Comparison of ENCODE assay signal across 29 cellular contexts in the genomic region with DNA sequence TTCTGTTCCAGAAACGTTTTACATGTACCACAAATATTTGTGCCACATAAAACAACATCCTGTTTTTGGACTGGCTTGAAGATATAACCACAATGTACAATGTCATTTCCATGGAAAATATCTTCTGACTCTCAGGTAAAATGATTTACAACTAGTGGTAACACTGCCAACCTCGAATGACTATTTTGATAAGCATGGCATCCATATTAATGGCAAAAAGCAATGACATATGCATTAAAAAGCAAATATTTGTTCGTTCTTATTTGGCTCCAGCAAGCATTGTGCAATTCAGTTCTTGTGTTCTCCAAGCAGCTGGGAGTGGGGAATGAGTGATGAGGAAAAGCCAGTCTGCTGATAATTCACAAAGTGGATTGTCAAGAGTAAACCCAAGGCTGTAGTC.
DNase-seq lines count a peak whose midpoint lies in the region; ATAC-seq, FAIRE-seq and TF ChIP-seq lines count a peak whose summit lies in the region.
"Had no signal": no experiment of that assay in that cellular context is flagged by ENCODE, and none has a peak within 500 bp of the region (broad histone marks: within the 10 kb centered on the region; RNA-seq: fewer than 3 reads in every experiment).

No MANE protein-coding gene starts in this region.

- 15% methylated on average over 3 of the region's 3 CpGs for WGBS in HepG2 (ENCODE audit: low lambda C conversion rate)
- 30% methylated on average over 3 of the region's 3 CpGs for WGBS in right lobe of liver (ENCODE audit: insufficient coverage, low coverage, low lambda C conversion rate, missing lambda C conversion rate)
- 7 to 14% methylated on average over 3 of the region's 3 CpGs for WGBS in body of pancreas, 2 donors

- no peak overlapping the region for H3K4me3 Mint-ChIP-seq in activated T-helper 1 cell treated with anti-CD3 and anti-CD28 coated beads, Interleukin-12 subunit alpha, Interleukin-12 subunit beta, Interleukin-2, Interleukin-4 antibody, amounts not matched to agents 30 ng/mL and 10 ng/mL and 1 ng/mL, durations not matched to agents 14 hours and 24 hours and 36 hours
- H3K4me3 Mint-ChIP-seq: activated naive CD8-positive, alpha-beta T cell treated with anti-CD3 and anti-CD28 coated beads for 36 hours; B cell; dendritic cell treated with granulocyte-macrophage colony-stimulating factor and Interleukin-4, amounts not matched to agents 40 ng/mL and 50 ng/mL, for 4 days; stimulated activated memory B cell treated with anti-CD40 and anti-IgM and Interleukin-4, amounts not matched to agents 10 μg/mL and 1 μg/mL and 100 μg/mL, for 72 hours had no signal

- POLR2A ChIA-PET in HepG2 (lab: Yijun Ruan, JAX), result no interaction called here

- in situ Hi-C loops in HepG2 (cut with HindIII; ENCODE audit: extremely low pct_ligation_motif_present, low pct_unique_long_range_greater_than_20kb), result no loop called here

- no peaks in the 10 kb centered on the region for H3K27me3 ChIP-seq in HepG2 (ENCODE audit: control insufficient read depth in 1 of 2, insufficient read depth in 2 of 2, low read length in 2 of 2)
- no peaks in the 10 kb centered on the region for H3K27me3 ChIP-seq in right lobe of liver
- no peaks in the 10 kb centered on the region for H3K27me3 ChIP-seq in body of pancreas
- H3K27me3 ChIP-seq: cardiac muscle cell, heart left ventricle, testis had no signal

- no peaks in the 10 kb centered on the region for H3K79me2 ChIP-seq in HepG2 (ENCODE audit: insufficient read depth, low read length)

- TF ChIP-seq CTCF in HepG2 (CRISPR knock-in tag; IDR thresholded peaks at IDR 0.05) (no peak), right lobe of liver (IDR thresholded peaks at IDR 0.05) (no peak), body of pancreas (IDR thresholded peaks at IDR 0.05) (no peak)

- H3K36me3 ChIP-seq in HepG2 (replicated peaks in 1 of 2; ENCODE audit: control insufficient read depth in 1 of 2, insufficient read depth in 2 of 2, low read length in 2 of 2), result no peaks in the 10 kb centered on the region
- no peaks in the 10 kb centered on the region for H3K36me3 ChIP-seq in right lobe of liver
- H3K36me3 ChIP-seq in body of pancreas (replicated peaks in 1 of 2; ENCODE audit: insufficient read depth in 1 of 2, low read depth in 2 of 2), result no peaks in the 10 kb centered on the region
- H3K36me3 ChIP-seq: cardiac muscle cell, heart left ventricle, WERI-Rb-1 had no signal

- H3K9me3 Mint-ChIP-seq in activated T-helper 1 cell treated with anti-CD3 and anti-CD28 coated beads, Interleukin-12 subunit alpha, Interleukin-12 subunit beta, Interleukin-2, Interleukin-4 antibody, amounts not matched to agents 30 ng/mL and 10 ng/mL and 1 ng/mL, durations not matched to agents 14 hours and 24 hours and 36 hours, result no peaks in the 10 kb centered on the region
- H3K9me3 Mint-ChIP-seq: dendritic cell treated with granulocyte-macrophage colony-stimulating factor and Interleukin-4, amounts not matched to agents 40 ng/mL and 50 ng/mL, for 4 days had no signal

- no TSS peak for BruUV-seq in HepG2 (replicated peaks; lab: Mats Ljungman, UMichigan)

- H3K27ac ChIP-seq in HepG2 (ENCODE audit: extremely low read length, insufficient read depth, low read length) (no peak overlapping the region), right lobe of liver (no peak overlapping the region), body of pancreas (peak overlapping the region in 1 of 4 donors; percentile 6)
- H3K27ac ChIP-seq: cardiac muscle cell, heart left ventricle, testis, WERI-Rb-1 had no signal

- H3K9me3 ChIP-seq in HepG2 (ENCODE audit: low read length), result no peaks in the 10 kb centered on the region
- H3K9me3 ChIP-seq in right lobe of liver, result no peaks in the 10 kb centered on the region
- H3K9me3 ChIP-seq in body of pancreas, result no peaks in the 10 kb centered on the region
- H3K9me3 ChIP-seq: heart left ventricle, testis had no signal

- no peak for TF ChIP-seq RAD21 in HepG2 (CRISPR knock-in tag; IDR thresholded peaks at IDR 0.05)

- H3K36me3 Mint-ChIP-seq in activated T-helper 1 cell treated with anti-CD3 and anti-CD28 coated beads, Interleukin-12 subunit alpha, Interleukin-12 subunit beta, Interleukin-2, Interleukin-4 antibody, amounts not matched to agents 30 ng/mL and 10 ng/mL and 1 ng/mL, durations not matched to agents 14 hours and 24 hours and 36 hours (ENCODE audit: low read depth), result no peaks in the 10 kb centered on the region
- H3K36me3 Mint-ChIP-seq: activated naive CD8-positive, alpha-beta T cell treated with anti-CD3 and anti-CD28 coated beads for 36 hours; stimulated activated memory B cell treated with anti-CD40 and anti-IgM and Interleukin-4, amounts not matched to agents 10 μg/mL and 1 μg/mL and 100 μg/mL, for 72 hours had no signal

- H3K4me1 ChIP-seq in HepG2 (ENCODE audit: insufficient read depth, low read length) (no peaks in the 10 kb centered on the region), right lobe of liver (no peaks in the 10 kb centered on the region), body of pancreas (peaks cover 13% of the 10 kb centered on the region)

- CTCF ChIA-PET in HepG2 (lab: Yijun Ruan, JAX; ENCODE audit: low intra/inter-chr PET ratio, low total read pairs), result no interaction called here

- no peaks in the 10 kb centered on the region for H4K20me1 ChIP-seq in HepG2 (ENCODE audit: insufficient read depth, low read length)

- ATAC-seq in HepG2, result no peak
- no peak for ATAC-seq in right lobe of liver
- ATAC-seq in body of pancreas, result peak; percentile 89
- peak; percentile 47 for ATAC-seq in left lobe of liver
- ATAC-seq in GM18867 (IDR thresholded peaks at IDR 0.05; ENCODE audit: unreplicated experiment), result no peak
- ATAC-seq: heart left ventricle; SK-N-SH treated with all-trans-retinoic acid at 6 μM for 48 hours; stimulated activated memory B cell treated with anti-CD40 and anti-IgM and Interleukin-4, amounts not matched to agents 10 μg/mL and 1 μg/mL and 100 μg/mL, for 72 hours had no signal

- no peak overlapping the region for H3K9ac ChIP-seq in HepG2 (ENCODE audit: insufficient read depth, low read depth, low read length)

- DNase-seq in HepG2 (ENCODE audit: low spot score) (no peak), right lobe of liver (no peak), body of pancreas (peak in 3 of 4 donors; percentile 5 to 13 (median 7)), left lobe of liver (ENCODE audit: low spot score) (no peak), SIG-M5 (lab: John Stamatoyannopoulos, UW) (no peak), HuH-7 (ENCODE audit: low spot score) (no peak)
- no peak for DNase-seq in activated T-helper 1 cell treated with anti-CD3 and anti-CD28 coated beads, Interleukin-12 subunit alpha, Interleukin-12 subunit beta, Interleukin-2, Interleukin-4 antibody, amounts not matched to agents 30 ng/mL and 10 ng/mL and 1 ng/mL, durations not matched to agents 14 hours and 24 hours and 36 hours (ENCODE audit: low spot score)
- DNase-seq: activated CD4-positive, alpha-beta T cell treated with anti-CD3 and anti-CD28 coated beads, Interleukin-2, amount 50 U/mL, for 1 hour; activated CD8-positive, alpha-beta memory T cell treated with anti-CD3 and anti-CD28 coated beads, Interleukin-2, amount 50 U/mL, for 48 hours; activated naive CD8-positive, alpha-beta T cell treated with anti-CD3 and anti-CD28 coated beads for 36 hours; Calu3; heart left ventricle; Karpas-422; NCI-H1694 treated with DMSO at 0.1 percent for 48 hours; NCI-H2171 treated with DMSO at 0.1 percent for 48 hours; RPMI8226; stimulated activated CD4-positive, alpha-beta T cell treated with anti-CD3 and anti-CD28 coated beads, Interleukin-2, amount 100 ng/mL, for 24 hours; testis; WERI-Rb-1 had no signal

- H3K4me3 ChIP-seq in HepG2 (replicated peaks in 1 of 3; ENCODE audit: insufficient read depth in 1 of 3, low read depth in 2 of 3, low read length in 3 of 3), result no peak overlapping the region
- no peak overlapping the region for H3K4me3 ChIP-seq in right lobe of liver
- H3K4me3 ChIP-seq in body of pancreas, result no peak overlapping the region
- H3K4me3 ChIP-seq: cardiac muscle cell, heart left ventricle, testis had no signal

- H2AFZ ChIP-seq in HepG2 (ENCODE audit: low read length), result no peak overlapping the region

- no peaks in the 10 kb centered on the region for H3K4me1 Mint-ChIP-seq in activated T-helper 1 cell treated with anti-CD3 and anti-CD28 coated beads, Interleukin-12 subunit alpha, Interleukin-12 subunit beta, Interleukin-2, Interleukin-4 antibody, amounts not matched to agents 30 ng/mL and 10 ng/mL and 1 ng/mL, durations not matched to agents 14 hours and 24 hours and 36 hours (ENCODE audit: low read depth)
- H3K4me1 Mint-ChIP-seq: activated naive CD8-positive, alpha-beta T cell treated with anti-CD3 and anti-CD28 coated beads for 36 hours; B cell; stimulated activated memory B cell treated with anti-CD40 and anti-IgM and Interleukin-4, amounts not matched to agents 10 μg/mL and 1 μg/mL and 100 μg/mL, for 72 hours had no signal

- H3K27me3 Mint-ChIP-seq in activated T-helper 1 cell treated with anti-CD3 and anti-CD28 coated beads, Interleukin-12 subunit alpha, Interleukin-12 subunit beta, Interleukin-2, Interleukin-4 antibody, amounts not matched to agents 30 ng/mL and 10 ng/mL and 1 ng/mL, durations not matched to agents 14 hours and 24 hours and 36 hours (ENCODE audit: insufficient read depth), result no peaks in the 10 kb centered on the region
- H3K27me3 Mint-ChIP-seq: activated naive CD8-positive, alpha-beta T cell treated with anti-CD3 and anti-CD28 coated beads for 36 hours; B cell; dendritic cell treated with granulocyte-macrophage colony-stimulating factor and Interleukin-4, amounts not matched to agents 40 ng/mL and 50 ng/mL, for 4 days; progenitor cell of endocrine pancreas; stimulated activated memory B cell treated with anti-CD40 and anti-IgM and Interleukin-4, amounts not matched to agents 10 μg/mL and 1 μg/mL and 100 μg/mL, for 72 hours had no signal

- H3K4me2 ChIP-seq in HepG2 (ENCODE audit: low read depth, low read length), result no peak overlapping the region

- intact Hi-C loops in HepG2 (cut with micrococcal nuclease; ENCODE audit: unreplicated experiment), result no loop called here
- intact Hi-C loops in right lobe of liver (cut with DNase I), result no loop called here
- intact Hi-C loops in body of pancreas (cut with DNase I), result no loop called here
- intact Hi-C loops in activated T-helper 1 cell treated with anti-CD3 and anti-CD28 coated beads, Interleukin-12 subunit alpha, Interleukin-12 subunit beta, Interleukin-2, Interleukin-4 antibody, amounts not matched to agents 30 ng/mL and 10 ng/mL and 1 ng/mL, durations not matched to agents 14 hours and 24 hours and 36 hours (cut with micrococcal nuclease), result no loop called here

- no peak overlapping the region for H3K27ac Mint-ChIP-seq in activated T-helper 1 cell treated with anti-CD3 and anti-CD28 coated beads, Interleukin-12 subunit alpha, Interleukin-12 subunit beta, Interleukin-2, Interleukin-4 antibody, amounts not matched to agents 30 ng/mL and 10 ng/mL and 1 ng/mL, durations not matched to agents 14 hours and 24 hours and 36 hours
- H3K27ac Mint-ChIP-seq: activated naive CD8-positive, alpha-beta T cell treated with anti-CD3 and anti-CD28 coated beads for 36 hours; B cell; dendritic cell treated with granulocyte-macrophage colony-stimulating factor and Interleukin-4, amounts not matched to agents 40 ng/mL and 50 ng/mL, for 4 days; progenitor cell of endocrine pancreas; stimulated activated memory B cell treated with anti-CD40 and anti-IgM and Interleukin-4, amounts not matched to agents 10 μg/mL and 1 μg/mL and 100 μg/mL, for 72 hours had no signal

- no peak for TF ChIP-seq EP300 in HepG2 (IDR thresholded peaks at IDR 0.05; ENCODE audit: low read depth in 2 of 2, low read length in 2 of 2)
- no peak for TF ChIP-seq EP300 in HepG2 (CRISPR knock-in tag; IDR thresholded peaks at IDR 0.05; ENCODE audit: borderline replicate concordance)

- TF ChIP-seq POLR2A in HepG2 (IDR thresholded peaks at IDR 0.05; ENCODE audit: insufficient read depth in 1 of 2, low read depth in 2 of 2, low read length in 2 of 2), result no peak
- no peak for TF ChIP-seq POLR2A in right lobe of liver (IDR thresholded peaks at IDR 0.05)
- TF ChIP-seq POLR2A in body of pancreas (IDR thresholded peaks at IDR 0.05), result no peak

- FAIRE-seq in HepG2 (lab: Jason Lieb, UNC), result no peak
- FAIRE-seq: A204.1, G401.6, HTR-8/SVneo had no signal

Comparison
In these comparisons a context has a peak if more than half of its experiments do, and no peak if none do; other contexts are left out.
1. ATAC-seq: peak in body of pancreas (single experiment) and left lobe of liver (single experiment); none in HepG2 (single experiment), right lobe of liver (0 of 4) and GM18867 (single experiment).
2. DNase-seq: peak in body of pancreas (3 of 4); none in HepG2 (single experiment), right lobe of liver (0 of 3), left lobe of liver (single experiment), SIG-M5 (single experiment), HuH-7 (single experiment) and activated T-helper 1 cell treated with anti-CD3 and anti-CD28 coated beads, Interleukin-12 subunit alpha, Interleukin-12 subunit beta, Interleukin-2, Interleukin-4 antibody, amounts not matched to agents 30 ng/mL and 10 ng/mL and 1 ng/mL, durations not matched to agents 14 hours and 24 hours and 36 hours (single experiment).